2 cellular contexts compared by ENCODE assay signal in the genomic region with DNA sequence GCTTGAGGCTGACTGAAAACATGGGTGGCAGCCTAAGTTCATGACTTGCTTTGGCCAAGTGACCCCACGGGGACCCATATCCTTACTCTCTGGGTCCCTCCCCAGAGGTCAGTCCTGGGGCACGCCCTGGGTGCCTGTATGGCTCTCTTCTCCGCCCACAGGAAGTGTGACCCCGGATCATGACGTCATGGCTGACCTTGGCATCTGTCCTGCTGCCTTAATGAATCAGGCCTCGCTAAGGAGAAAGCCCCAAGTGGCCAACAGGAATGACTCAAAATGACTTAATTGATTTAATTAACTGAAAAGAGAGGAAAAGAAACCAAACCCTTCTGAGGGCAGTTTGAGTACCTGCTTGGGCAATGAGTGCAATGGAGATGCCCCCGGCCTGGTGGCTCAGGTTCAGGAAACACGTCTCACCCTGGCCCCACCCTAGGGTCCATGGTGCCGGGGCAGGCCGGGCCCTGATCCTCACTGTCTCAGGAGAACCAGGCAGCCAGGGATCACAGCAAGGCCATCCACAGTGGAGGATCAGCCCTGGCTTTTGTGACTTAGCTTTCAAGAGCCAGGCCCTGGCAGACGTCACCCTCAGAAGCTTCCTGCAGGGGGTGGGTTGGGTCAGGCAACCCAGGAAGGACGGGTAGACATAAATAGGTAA.
TF ChIP-seq lines count a peak whose summit lies in the region.

No MANE protein-coding gene starts in this region.

TF ChIP-seq in HCT116, 20 proteins besides CTCF, POLR2A, EP300 and RAD21:
- TF ChIP-seq FOSL1 (IDR thresholded peaks at IDR 0.05; ENCODE audit: low read depth), result no peak
- TF ChIP-seq ZFX (IDR thresholded peaks at IDR 0.05), result peak; percentile 38
- TF ChIP-seq YY1 (IDR thresholded peaks at IDR 0.05; ENCODE audit: extremely low read depth, insufficient replicate concordance, low read depth, low read length), result no peak
- TF ChIP-seq SP1 (IDR thresholded peaks at IDR 0.05; ENCODE audit: low read depth), result no peak
- TF ChIP-seq, protein P1, sequence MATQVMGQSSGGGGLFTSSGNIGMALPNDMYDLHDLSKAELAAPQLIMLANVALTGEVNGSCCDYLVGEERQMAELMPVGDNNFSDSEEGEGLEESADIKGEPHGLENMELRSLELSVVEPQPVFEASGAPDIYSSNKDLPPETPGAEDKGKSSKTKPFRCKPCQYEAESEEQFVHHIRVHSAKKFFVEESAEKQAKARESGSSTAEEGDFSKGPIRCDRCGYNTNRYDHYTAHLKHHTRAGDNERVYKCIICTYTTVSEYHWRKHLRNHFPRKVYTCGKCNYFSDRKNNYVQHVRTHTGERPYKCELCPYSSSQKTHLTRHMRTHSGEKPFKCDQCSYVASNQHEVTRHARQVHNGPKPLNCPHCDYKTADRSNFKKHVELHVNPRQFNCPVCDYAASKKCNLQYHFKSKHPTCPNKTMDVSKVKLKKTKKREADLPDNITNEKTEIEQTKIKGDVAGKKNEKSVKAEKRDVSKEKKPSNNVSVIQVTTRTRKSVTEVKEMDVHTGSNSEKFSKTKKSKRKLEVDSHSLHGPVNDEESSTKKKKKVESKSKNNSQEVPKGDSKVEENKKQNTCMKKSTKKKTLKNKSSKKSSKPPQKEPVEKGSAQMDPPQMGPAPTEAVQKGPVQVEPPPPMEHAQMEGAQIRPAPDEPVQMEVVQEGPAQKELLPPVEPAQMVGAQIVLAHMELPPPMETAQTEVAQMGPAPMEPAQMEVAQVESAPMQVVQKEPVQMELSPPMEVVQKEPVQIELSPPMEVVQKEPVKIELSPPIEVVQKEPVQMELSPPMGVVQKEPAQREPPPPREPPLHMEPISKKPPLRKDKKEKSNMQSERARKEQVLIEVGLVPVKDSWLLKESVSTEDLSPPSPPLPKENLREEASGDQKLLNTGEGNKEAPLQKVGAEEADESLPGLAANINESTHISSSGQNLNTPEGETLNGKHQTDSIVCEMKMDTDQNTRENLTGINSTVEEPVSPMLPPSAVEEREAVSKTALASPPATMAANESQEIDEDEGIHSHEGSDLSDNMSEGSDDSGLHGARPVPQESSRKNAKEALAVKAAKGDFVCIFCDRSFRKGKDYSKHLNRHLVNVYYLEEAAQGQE (IDR thresholded peaks at IDR 0.05; ENCODE audit: low read depth), result no peak
- no peak for TF ChIP-seq POLR2AphosphoS5 (IDR thresholded peaks at IDR 0.05; ENCODE audit: low read depth, low read length)
- TF ChIP-seq CBX3 (IDR thresholded peaks at IDR 0.05; ENCODE audit: low read depth), result no peak

TF ChIP-seq in GM12891, 5 proteins besides CTCF, POLR2A, EP300 and RAD21:
- TF ChIP-seq TAF1 (IDR thresholded peaks at IDR 0.05; ENCODE audit: low read depth, low read length) (no peak), SPI1 (IDR thresholded peaks at IDR 0.05; ENCODE audit: low read depth, low read length) (no peak)
